ENCODE assay signal across 8 cellular contexts in the genomic region with DNA sequence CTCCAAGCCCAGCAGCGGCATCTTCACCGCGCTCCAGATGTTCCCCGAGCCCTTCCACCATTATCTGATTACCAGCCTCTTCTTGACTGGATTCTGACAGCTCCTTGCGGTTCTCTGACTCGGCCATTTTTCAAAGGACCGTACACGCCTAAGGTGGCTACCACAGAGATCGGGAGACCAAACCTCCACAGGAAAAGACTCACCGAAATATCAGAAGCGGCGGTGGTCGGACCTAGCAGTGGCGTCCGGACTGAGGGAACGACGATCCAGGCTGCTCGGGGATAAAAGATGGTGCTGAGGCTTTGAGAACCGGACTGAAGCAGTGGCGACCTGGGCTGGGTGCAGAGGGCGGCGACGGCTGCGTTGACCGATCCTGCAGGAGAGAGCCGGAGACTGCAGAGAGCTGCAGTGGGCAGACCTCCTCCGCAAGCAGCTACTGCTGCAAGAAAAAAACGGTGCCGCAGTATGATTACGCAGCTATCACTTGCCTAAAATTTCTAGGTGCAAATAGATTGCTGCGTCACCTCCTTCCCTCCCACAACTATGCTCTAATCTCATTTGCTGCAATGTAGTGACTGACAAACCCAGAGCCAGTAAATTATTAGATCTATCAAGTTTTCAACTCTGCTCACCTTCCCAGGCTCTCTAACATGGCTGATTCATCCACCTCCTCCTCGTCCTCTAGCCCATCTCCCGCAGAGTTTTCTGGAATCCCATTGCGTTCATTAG. TPM values are rescaled to one million over a fixed set of nuclear protein-coding genes. Genes with fewer than 3 reads are reported as not detected.
DNase-seq lines count a peak whose midpoint lies in the region; TF ChIP-seq lines count a peak whose summit lies in the region.

A gene with protein sequence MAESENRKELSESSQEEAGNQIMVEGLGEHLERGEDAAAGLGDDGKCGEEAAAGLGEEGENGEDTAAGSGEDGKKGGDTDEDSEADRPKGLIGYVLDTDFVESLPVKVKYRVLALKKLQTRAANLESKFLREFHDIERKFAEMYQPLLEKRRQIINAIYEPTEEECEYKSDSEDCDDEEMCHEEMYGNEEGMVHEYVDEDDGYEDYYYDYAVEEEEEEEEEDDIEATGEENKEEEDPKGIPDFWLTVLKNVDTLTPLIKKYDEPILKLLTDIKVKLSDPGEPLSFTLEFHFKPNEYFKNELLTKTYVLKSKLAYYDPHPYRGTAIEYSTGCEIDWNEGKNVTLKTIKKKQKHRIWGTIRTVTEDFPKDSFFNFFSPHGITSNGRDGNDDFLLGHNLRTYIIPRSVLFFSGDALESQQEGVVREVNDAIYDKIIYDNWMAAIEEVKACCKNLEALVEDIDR (minus strand): TSS at position 486 of the 729 bp plus-strand sequence. CDS start 359 bp downstream, at position 127.

- intact Hi-C loops in ascending aorta (cut with DNase I), result loop anchor here (10.0 kb wide), 1 partner anchor 350 kb away; the partner anchor contains the start of gene CHIC1
- intact Hi-C loops in prostate gland (cut with DNase I), result no loop called here

- no peaks in the 10 kb centered on the region for H3K4me1 ChIP-seq in Peyer's patch
- H3K4me1 ChIP-seq in ascending aorta, result no peaks in the 10 kb centered on the region
- H3K4me1 ChIP-seq in prostate gland (replicated peaks), result no peaks in the 10 kb centered on the region

- DNase-seq in EL (peak; percentile 0), HEK293T (ENCODE audit: extremely low spot score) (peak; percentile 42), Peyer's patch (peak in 2 of 3 donors; percentile 38 to 50), ascending aorta (ENCODE audit: low spot score in 2 of 2) (peak in 1 of 2 donors; percentile 63), hippocampal formation (lab: John Stamatoyannopoulos, UW) (peak; percentile 23 to 75), prostate gland (ENCODE audit: low spot score) (peak; percentile 51), NCI-H446 treated with DMSO at 0.1 percent for 48 hours (lab: John Stamatoyannopoulos, UW) (no peak)
- no peak for DNase-seq in NK-92 treated with Interleukin-12 subunit alpha and Interleukin-12 subunit beta, amount 100 ng/mL, for 24 hours (lab: John Stamatoyannopoulos, UW)

- H3K27ac ChIP-seq in Peyer's patch (peak within 1 kb of the TSS in 2 of 4 donors; percentile 48 to 65), ascending aorta (peak within 1 kb of the TSS; percentile 59 to 66), prostate gland (peak within 1 kb of the TSS; percentile 67 to 75)

- CTCF ChIA-PET in HEK293T (lab: Yijun Ruan, JAX), result no interaction called here

- TF ChIP-seq POLR2A in Peyer's patch (IDR thresholded peaks at IDR 0.05), result no peak
- TF ChIP-seq POLR2A in prostate gland (IDR thresholded peaks at IDR 0.05), result no peak

- no peak for TF ChIP-seq CTCF in Peyer's patch (IDR thresholded peaks at IDR 0.05)
- TF ChIP-seq CTCF in ascending aorta (IDR thresholded peaks at IDR 0.05), result no peak
- no peak for TF ChIP-seq CTCF in prostate gland (IDR thresholded peaks at IDR 0.05)

- WGBS in prostate gland, result under 1% methylated on average over 34 of the region's 34 CpGs

- H3K9me3 ChIP-seq in Peyer's patch (no peaks in the 10 kb centered on the region), ascending aorta (no peaks in the 10 kb centered on the region), prostate gland (no peaks in the 10 kb centered on the region)

- H3K36me3 ChIP-seq in Peyer's patch (no peaks in the 10 kb centered on the region), ascending aorta (no peaks in the 10 kb centered on the region), prostate gland (no peaks in the 10 kb centered on the region)

- H3K4me3 ChIP-seq in Peyer's patch (peak within 1 kb of the TSS; percentile 28 to 46 (median 29)), ascending aorta (peak within 1 kb of the TSS; percentile 32 to 72), prostate gland (peak within 1 kb of the TSS; percentile 44 to 46)

- POLR2A ChIA-PET in HEK293T (lab: Yijun Ruan, JAX), result interaction anchor here (0.7 to 1.4 kb wide), 2 partner anchors 13 to 17 kb away, joined by 3 to 4 read pairs; no protein-coding TSS in a partner anchor

- H3K27me3 ChIP-seq in Peyer's patch (no peaks in the 10 kb centered on the region), ascending aorta (no peaks in the 10 kb centered on the region), prostate gland (replicated peaks; ENCODE audit: insufficient read depth) (no peaks in the 10 kb centered on the region)

TF ChIP-seq in HEK293T, 16 proteins besides CTCF, POLR2A, EP300 and RAD21:
- TF ChIP-seq ZNF384 (IDR thresholded peaks at IDR 0.05) (no peak), SUZ12 (IDR thresholded peaks at IDR 0.05) (no peak), ELF4 (IDR thresholded peaks at IDR 0.05) (no peak), TARDBP (IDR thresholded peaks at IDR 0.05) (no peak)
- TF ChIP-seq, protein P1, sequence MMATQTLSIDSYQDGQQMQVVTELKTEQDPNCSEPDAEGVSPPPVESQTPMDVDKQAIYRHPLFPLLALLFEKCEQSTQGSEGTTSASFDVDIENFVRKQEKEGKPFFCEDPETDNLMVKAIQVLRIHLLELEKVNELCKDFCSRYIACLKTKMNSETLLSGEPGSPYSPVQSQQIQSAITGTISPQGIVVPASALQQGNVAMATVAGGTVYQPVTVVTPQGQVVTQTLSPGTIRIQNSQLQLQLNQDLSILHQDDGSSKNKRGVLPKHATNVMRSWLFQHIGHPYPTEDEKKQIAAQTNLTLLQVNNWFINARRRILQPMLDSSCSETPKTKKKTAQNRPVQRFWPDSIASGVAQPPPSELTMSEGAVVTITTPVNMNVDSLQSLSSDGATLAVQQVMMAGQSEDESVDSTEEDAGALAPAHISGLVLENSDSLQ (IDR thresholded peaks at IDR 0.05), result peak; percentile 96
TF ChIP-seq in HEK293T: peak in this region for 1.

RNA-seq across cellular contexts. Expression of the gene that starts here (rescaled TPM):
- under 1 TPM in 2 of 4 donors, not detected in 2; 0.54 to 0.83 TPM for total RNA-seq in Peyer's patch
- 0.11 TPM for total RNA-seq in ascending aorta
- total RNA-seq in prostate gland, result 10 to 100 TPM in 1 of 2 donors, 1 to 10 TPM in 1; 4.5 to 21.9 TPM

Comparison
In these comparisons a context has a peak if more than half of its experiments do, and no peak if none do; other contexts are left out.
1. Peak in DNase-seq and H3K4me3 ChIP-seq in Peyer's patch; RNA of the gene not detected or under 1 TPM.
2. DNase-seq: peak in EL (single experiment), HEK293T (single experiment), hippocampal formation (2 of 2) and prostate gland (single experiment); none in NK-92 treated with Interleukin-12 subunit alpha and Interleukin-12 subunit beta, amount 100 ng/mL, for 24 hours (single experiment) and NCI-H446 treated with DMSO at 0.1 percent for 48 hours (single experiment).
3. Peak in every context shown above with its lines, with median percentiles within 50 percentile points of each other: H3K4me3 ChIP-seq.